In genomic region chr12:6532051-6532926, GRCh38 we compare ENCODE assay signal across 8 cellular contexts. TPM values are rescaled to one million over a fixed set of nuclear protein-coding genes. Genes with fewer than 3 reads are reported as not detected.
DNase-seq lines count a peak whose midpoint lies in the region; ATAC-seq and TF ChIP-seq lines count a peak whose summit lies in the region.

No MANE protein-coding gene starts in this region.

- H3K4me1 ChIP-seq in BLaER1 (peaks cover 39% of the 10 kb centered on the region), ectodermal cell (ENCODE audit: control insufficient read depth, insufficient read depth, low read length) (peaks cover 26% of the 10 kb centered on the region)

- H3K27ac Mint-ChIP-seq in activated CD8-positive, alpha-beta T cell treated with anti-CD3 and anti-CD28 coated beads for 36 hours = peak overlapping the region; percentile 99

- DNase-seq in H4 (ENCODE audit: low spot score) = peak; percentile 99
- DNase-seq in NCI-H774 (lab: John Stamatoyannopoulos, UW) = peak; percentile 32
- peak; percentile 95 for DNase-seq in activated CD8-positive, alpha-beta T cell treated with anti-CD3 and anti-CD28 coated beads for 36 hours
- DNase-seq in medulla oblongata (ENCODE audit: extremely low spot score) = peak; percentile 85
- peak; percentile 57 to 76 (median 73) for DNase-seq in stimulated activated CD4-positive, alpha-beta T cell treated with anti-CD3 and anti-CD28 coated beads, TNF-alpha, amount 100 ng/mL, for 4 hours (ENCODE audit: low read depth in 3 of 3)
- DNase-seq in NCI-H187 treated with DMSO at 0.1 percent for 48 hours (lab: John Stamatoyannopoulos, UW) = no peak

- H3K36me3 ChIP-seq in BLaER1 (peaks cover 67% of the 10 kb centered on the region), ectodermal cell (ENCODE audit: control insufficient read depth, insufficient read depth, low read length) (peaks cover 57% of the 10 kb centered on the region)

- H3K4me3 Mint-ChIP-seq in activated CD8-positive, alpha-beta T cell treated with anti-CD3 and anti-CD28 coated beads for 36 hours = peak overlapping the region; percentile 93

- intact Hi-C loops in activated CD8-positive, alpha-beta T cell treated with anti-CD3 and anti-CD28 coated beads for 36 hours (cut with micrococcal nuclease) = loop anchor here (5.0 to 10.0 kb wide), 2 partner anchors 40 to 197 kb away; partner anchors contain the start of genes MRPL51 and NCAPD2

- POLR2A ChIA-PET in activated CD8-positive, alpha-beta T cell treated with anti-CD3 and anti-CD28 coated beads for 36 hours (lab: Charles Lee) = interaction anchor here (0.5 to 9.5 kb wide), 32 partner anchors 10 to 221 kb away, joined by 3 to 81 read pairs (median 5); partner anchors contain the start of genes MLF2, MRPL51, NOP2 and TAPBPL

- TF ChIP-seq CTCF in activated CD8-positive, alpha-beta T cell treated with anti-CD3 and anti-CD28 coated beads for 36 hours (IDR thresholded peaks at IDR 0.05) = no peak

- peak; percentile 66 for ATAC-seq in activated CD8-positive, alpha-beta T cell treated with anti-CD3 and anti-CD28 coated beads for 36 hours

- no peaks in the 10 kb centered on the region for H3K27me3 Mint-ChIP-seq in activated CD8-positive, alpha-beta T cell treated with anti-CD3 and anti-CD28 coated beads for 36 hours

- H3K9me3 Mint-ChIP-seq in activated CD8-positive, alpha-beta T cell treated with anti-CD3 and anti-CD28 coated beads for 36 hours = no peaks in the 10 kb centered on the region

- 23 to 25% methylated on average over 20 of the region's 20 CpGs for whole genome bisulfite sequencing in ectodermal cell, 2 experiments

- peak overlapping the region; percentile 97 for H3K4me3 ChIP-seq in BLaER1
- peak overlapping the region; percentile 99 for H3K4me3 ChIP-seq in ectodermal cell (ENCODE audit: insufficient read depth, low read depth, low read length)

- H3K4me2 ChIP-seq in BLaER1 = peak overlapping the region; percentile 99

- H4K20me1 ChIP-seq in BLaER1 = peaks cover 28% of the 10 kb centered on the region

- no peaks in the 10 kb centered on the region for H3K9me3 ChIP-seq in BLaER1
- no peaks in the 10 kb centered on the region for H3K9me3 ChIP-seq in ectodermal cell (ENCODE audit: control insufficient read depth, low read length)

- H3K4me1 Mint-ChIP-seq in activated CD8-positive, alpha-beta T cell treated with anti-CD3 and anti-CD28 coated beads for 36 hours (ENCODE audit: low read depth) = peaks cover 25% of the 10 kb centered on the region

- H3K9ac ChIP-seq in BLaER1 = peak overlapping the region; percentile 99

- CTCF ChIA-PET in activated CD8-positive, alpha-beta T cell treated with anti-CD3 and anti-CD28 coated beads for 36 hours (lab: Charles Lee) = interaction anchor here (0.7 to 2.6 kb wide), 16 partner anchors 15 to 225 kb away, joined by 3 to 11 read pairs (median 4); partner anchors contain the start of genes IFFO1 and TAPBPL

- H3K36me3 Mint-ChIP-seq in activated CD8-positive, alpha-beta T cell treated with anti-CD3 and anti-CD28 coated beads for 36 hours (ENCODE audit: low read depth) = peaks cover 87% of the 10 kb centered on the region

- H3K27ac ChIP-seq in BLaER1 = peak overlapping the region; percentile 99
- peak overlapping the region; percentile 98 for H3K27ac ChIP-seq in ectodermal cell (ENCODE audit: insufficient read depth, low read depth, low read length, poor library complexity, severe bottlenecking)

- H3K27me3 ChIP-seq in BLaER1 = no peaks in the 10 kb centered on the region
- H3K27me3 ChIP-seq in ectodermal cell (ENCODE audit: control insufficient read depth, insufficient read depth, low read length, poor library complexity, severe bottlenecking) = no peaks in the 10 kb centered on the region

RNA-seq across cellular contexts. Expression of gene GAPDH, which starts 2.0 kb away (rescaled TPM):
- 9,561 and 11,555 TPM in 2 replicates for total RNA-seq in H4 (2014; rRNA removed; shearing (Covaris generic))
- total RNA-seq in activated CD8-positive, alpha-beta T cell treated with anti-CD3 and anti-CD28 coated beads for 36 hours = 1,000 to 10,000 TPM; 9,109 to 9,234 TPM
- polyA plus RNA-seq in ectodermal cell (2013, experiment 1 of 4) = 5,249 TPM
- polyA plus RNA-seq in ectodermal cell (2013, experiment 2 of 4) = 4,581 TPM
- 4,175 TPM for polyA plus RNA-seq in ectodermal cell (2013, experiment 3 of 4)
- 4,249 TPM for polyA plus RNA-seq in ectodermal cell (2013, experiment 4 of 4)

RNA-seq across cellular contexts. Expression of gene IFFO1, which starts 23.6 kb away (rescaled TPM):
- total RNA-seq in H4 (2014; rRNA removed; shearing (Covaris generic)) = 2.1 and 5.4 TPM in 2 replicates
- total RNA-seq in activated CD8-positive, alpha-beta T cell treated with anti-CD3 and anti-CD28 coated beads for 36 hours = 1 to 10 TPM; 7.8 to 8.5 TPM
- polyA plus RNA-seq in ectodermal cell (2013, experiment 1 of 4) = 16.3 TPM
- 18.3 TPM for polyA plus RNA-seq in ectodermal cell (2013, experiment 2 of 4)
- 17.2 TPM for polyA plus RNA-seq in ectodermal cell (2013, experiment 3 of 4)
- 19.8 TPM for polyA plus RNA-seq in ectodermal cell (2013, experiment 4 of 4)

RNA-seq across cellular contexts. Expression of gene NOP2, which starts 35.8 kb away (rescaled TPM):
- 64.3 and 90.3 TPM in 2 replicates for total RNA-seq in H4 (2014; rRNA removed; shearing (Covaris generic))
- total RNA-seq in activated CD8-positive, alpha-beta T cell treated with anti-CD3 and anti-CD28 coated beads for 36 hours = 10 to 100 TPM; 87.9 to 89.4 TPM
- polyA plus RNA-seq in ectodermal cell (2013, experiment 1 of 4) = 69.2 TPM
- 65.2 TPM for polyA plus RNA-seq in ectodermal cell (2013, experiment 2 of 4)
- polyA plus RNA-seq in ectodermal cell (2013, experiment 3 of 4) = 46.9 TPM
- polyA plus RNA-seq in ectodermal cell (2013, experiment 4 of 4) = 57.9 TPM

RNA-seq across cellular contexts. Expression of gene NCAPD2, which starts 38.4 kb away (rescaled TPM):
- total RNA-seq in H4 (2014; rRNA removed; shearing (Covaris generic)) = 126 and 187 TPM in 2 replicates
- 100 to 1,000 TPM; 195 to 196 TPM for total RNA-seq in activated CD8-positive, alpha-beta T cell treated with anti-CD3 and anti-CD28 coated beads for 36 hours
- 127 TPM for polyA plus RNA-seq in ectodermal cell (2013, experiment 1 of 4)
- polyA plus RNA-seq in ectodermal cell (2013, experiment 2 of 4) = 115 TPM
- polyA plus RNA-seq in ectodermal cell (2013, experiment 3 of 4) = 112 TPM
- polyA plus RNA-seq in ectodermal cell (2013, experiment 4 of 4) = 112 TPM

RNA-seq across cellular contexts. Expression of gene MRPL51, which starts 39.2 kb away (rescaled TPM):
- total RNA-seq in H4 (2014; rRNA removed; shearing (Covaris generic)) = 286 and 368 TPM in 2 replicates
- 100 to 1,000 TPM; 230 to 254 TPM for total RNA-seq in activated CD8-positive, alpha-beta T cell treated with anti-CD3 and anti-CD28 coated beads for 36 hours
- polyA plus RNA-seq in ectodermal cell (2013, experiment 1 of 4) = 188 TPM
- 181 TPM for polyA plus RNA-seq in ectodermal cell (2013, experiment 2 of 4)
- 217 TPM for polyA plus RNA-seq in ectodermal cell (2013, experiment 3 of 4)
- 237 TPM for polyA plus RNA-seq in ectodermal cell (2013, experiment 4 of 4)
